1 cellular context compared by ENCODE assay signal in the genomic region with DNA sequence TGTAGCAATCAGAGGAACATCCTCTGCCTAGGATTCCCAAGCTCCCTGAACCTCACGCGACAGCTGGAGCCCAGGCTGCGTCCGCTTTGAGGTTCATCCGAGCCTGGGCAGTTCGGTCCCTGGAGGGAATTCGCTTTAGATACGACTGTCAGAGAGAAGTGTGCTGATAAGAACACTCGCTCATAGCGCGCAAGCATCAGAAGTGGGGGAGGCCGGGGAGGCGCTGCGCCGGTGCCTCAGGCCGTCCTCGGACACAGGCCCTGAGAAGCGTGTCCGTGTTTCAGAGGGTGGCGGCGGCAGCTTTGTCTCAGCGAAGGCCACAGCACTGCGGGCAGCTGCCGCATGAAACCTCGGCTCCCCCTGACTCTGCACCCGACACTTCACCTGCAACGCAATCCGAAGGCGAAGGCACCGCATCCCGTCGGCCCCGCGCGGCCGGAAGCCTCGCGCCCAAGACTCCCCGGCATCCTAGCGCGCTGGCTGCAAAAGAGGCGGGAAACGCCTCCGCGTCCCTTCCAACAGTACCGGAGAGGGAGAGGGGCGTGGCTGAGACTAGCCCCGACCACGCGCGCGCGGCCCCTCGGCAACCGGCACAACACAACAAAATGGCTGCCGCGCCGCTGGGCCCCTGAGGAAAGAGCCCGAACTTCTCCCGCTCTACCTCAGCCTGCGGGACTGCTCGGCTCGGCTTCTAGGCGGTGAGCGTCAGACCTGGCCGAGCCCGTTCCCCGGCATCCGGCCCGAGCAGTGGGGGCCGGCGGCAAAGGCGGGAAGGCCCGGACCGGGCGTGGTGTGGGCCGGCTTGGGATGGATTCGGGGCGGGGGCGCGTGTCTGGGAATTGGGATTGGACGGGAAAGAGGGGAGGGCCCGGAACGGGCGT.
TF ChIP-seq lines count a peak whose summit lies in the region.

A gene with protein sequence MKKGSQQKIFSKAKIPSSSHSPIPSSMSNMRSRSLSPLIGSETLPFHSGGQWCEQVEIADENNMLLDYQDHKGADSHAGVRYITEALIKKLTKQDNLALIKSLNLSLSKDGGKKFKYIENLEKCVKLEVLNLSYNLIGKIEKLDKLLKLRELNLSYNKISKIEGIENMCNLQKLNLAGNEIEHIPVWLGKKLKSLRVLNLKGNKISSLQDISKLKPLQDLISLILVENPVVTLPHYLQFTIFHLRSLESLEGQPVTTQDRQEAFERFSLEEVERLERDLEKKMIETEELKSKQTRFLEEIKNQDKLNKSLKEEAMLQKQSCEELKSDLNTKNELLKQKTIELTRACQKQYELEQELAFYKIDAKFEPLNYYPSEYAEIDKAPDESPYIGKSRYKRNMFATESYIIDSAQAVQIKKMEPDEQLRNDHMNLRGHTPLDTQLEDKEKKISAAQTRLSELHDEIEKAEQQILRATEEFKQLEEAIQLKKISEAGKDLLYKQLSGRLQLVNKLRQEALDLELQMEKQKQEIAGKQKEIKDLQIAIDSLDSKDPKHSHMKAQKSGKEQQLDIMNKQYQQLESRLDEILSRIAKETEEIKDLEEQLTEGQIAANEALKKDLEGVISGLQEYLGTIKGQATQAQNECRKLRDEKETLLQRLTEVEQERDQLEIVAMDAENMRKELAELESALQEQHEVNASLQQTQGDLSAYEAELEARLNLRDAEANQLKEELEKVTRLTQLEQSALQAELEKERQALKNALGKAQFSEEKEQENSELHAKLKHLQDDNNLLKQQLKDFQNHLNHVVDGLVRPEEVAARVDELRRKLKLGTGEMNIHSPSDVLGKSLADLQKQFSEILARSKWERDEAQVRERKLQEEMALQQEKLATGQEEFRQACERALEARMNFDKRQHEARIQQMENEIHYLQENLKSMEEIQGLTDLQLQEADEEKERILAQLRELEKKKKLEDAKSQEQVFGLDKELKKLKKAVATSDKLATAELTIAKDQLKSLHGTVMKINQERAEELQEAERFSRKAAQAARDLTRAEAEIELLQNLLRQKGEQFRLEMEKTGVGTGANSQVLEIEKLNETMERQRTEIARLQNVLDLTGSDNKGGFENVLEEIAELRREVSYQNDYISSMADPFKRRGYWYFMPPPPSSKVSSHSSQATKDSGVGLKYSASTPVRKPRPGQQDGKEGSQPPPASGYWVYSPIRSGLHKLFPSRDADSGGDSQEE (N-terminal part only) (plus strand): TSS at position 586 of the 881 bp plus-strand sequence. CDS start 13,372 bp downstream, outside the sequence.

TF ChIP-seq in HepG2, 621 proteins besides CTCF, POLR2A, EP300 and RAD21 (continued from another document and continues in another):
- TF ChIP-seq, protein P1, sequence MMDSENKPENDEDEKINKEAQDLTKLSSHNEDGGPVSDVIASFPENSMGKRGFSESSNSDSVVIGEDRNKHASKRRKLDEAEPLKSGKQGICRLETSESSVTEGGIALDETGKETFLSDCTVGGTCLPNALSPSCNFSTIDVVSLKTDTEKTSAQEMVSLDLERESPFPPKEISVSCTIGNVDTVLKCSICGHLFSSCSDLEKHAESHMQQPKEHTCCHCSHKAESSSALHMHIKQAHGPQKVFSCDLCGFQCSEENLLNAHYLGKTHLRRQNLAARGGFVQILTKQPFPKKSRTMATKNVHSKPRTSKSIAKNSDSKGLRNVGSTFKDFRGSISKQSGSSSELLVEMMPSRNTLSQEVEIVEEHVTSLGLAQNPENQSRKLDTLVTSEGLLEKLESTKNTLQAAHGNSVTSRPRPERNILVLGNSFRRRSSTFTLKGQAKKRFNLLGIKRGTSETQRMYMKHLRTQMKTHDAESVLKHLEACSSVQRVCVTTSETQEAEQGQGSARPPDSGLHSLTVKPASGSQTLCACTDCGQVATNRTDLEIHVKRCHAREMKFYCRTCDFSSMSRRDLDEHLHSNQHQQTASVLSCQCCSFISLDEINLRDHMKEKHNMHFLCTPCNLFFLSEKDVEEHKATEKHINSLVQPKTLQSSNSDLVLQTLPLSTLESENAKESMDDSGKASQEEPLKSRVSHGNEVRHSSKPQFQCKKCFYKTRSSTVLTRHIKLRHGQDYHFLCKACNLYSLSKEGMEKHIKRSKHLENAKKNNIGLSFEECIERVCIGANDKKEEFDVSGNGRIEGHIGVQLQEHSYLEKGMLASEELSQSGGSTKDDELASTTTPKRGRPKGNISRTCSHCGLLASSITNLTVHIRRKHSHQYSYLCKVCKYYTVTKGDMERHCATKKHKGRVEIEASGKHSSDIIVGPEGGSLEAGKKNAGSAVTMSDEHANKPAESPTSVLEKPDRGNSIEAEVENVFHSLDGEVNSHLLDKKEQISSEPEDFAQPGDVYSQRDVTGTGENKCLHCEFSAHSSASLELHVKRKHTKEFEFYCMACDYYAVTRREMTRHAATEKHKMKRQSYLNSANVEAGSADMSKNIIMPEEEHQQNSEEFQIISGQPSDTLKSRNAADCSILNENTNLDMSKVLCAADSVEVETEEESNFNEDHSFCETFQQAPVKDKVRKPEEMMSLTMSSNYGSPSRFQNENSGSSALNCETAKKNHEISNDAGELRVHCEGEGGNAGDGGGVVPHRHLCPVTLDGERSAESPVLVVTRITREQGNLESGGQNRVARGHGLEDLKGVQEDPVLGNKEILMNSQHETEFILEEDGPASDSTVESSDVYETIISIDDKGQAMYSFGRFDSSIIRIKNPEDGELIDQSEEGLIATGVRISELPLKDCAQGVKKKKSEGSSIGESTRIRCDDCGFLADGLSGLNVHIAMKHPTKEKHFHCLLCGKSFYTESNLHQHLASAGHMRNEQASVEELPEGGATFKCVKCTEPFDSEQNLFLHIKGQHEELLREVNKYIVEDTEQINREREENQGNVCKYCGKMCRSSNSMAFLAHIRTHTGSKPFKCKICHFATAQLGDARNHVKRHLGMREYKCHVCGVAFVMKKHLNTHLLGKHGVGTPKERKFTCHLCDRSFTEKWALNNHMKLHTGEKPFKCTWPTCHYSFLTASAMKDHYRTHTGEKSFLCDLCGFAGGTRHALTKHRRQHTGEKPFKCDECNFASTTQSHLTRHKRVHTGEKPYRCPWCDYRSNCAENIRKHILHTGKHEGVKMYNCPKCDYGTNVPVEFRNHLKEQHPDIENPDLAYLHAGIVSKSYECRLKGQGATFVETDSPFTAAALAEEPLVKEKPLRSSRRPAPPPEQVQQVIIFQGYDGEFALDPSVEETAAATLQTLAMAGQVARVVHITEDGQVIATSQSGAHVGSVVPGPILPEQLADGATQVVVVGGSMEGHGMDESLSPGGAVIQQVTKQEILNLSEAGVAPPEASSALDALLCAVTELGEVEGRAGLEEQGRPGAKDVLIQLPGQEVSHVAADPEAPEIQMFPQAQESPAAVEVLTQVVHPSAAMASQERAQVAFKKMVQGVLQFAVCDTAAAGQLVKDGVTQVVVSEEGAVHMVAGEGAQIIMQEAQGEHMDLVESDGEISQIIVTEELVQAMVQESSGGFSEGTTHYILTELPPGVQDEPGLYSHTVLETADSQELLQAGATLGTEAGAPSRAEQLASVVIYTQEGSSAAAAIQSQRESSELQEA (CRISPR knock-in tag; IDR thresholded peaks at IDR 0.05; ENCODE audit: not compliant biosample characterization): peak; percentile 96
- no peak for TF ChIP-seq ZNF660 (CRISPR knock-in tag; IDR thresholded peaks at IDR 0.05; ENCODE audit: borderline replicate concordance, low read depth)
- TF ChIP-seq, protein P2, sequence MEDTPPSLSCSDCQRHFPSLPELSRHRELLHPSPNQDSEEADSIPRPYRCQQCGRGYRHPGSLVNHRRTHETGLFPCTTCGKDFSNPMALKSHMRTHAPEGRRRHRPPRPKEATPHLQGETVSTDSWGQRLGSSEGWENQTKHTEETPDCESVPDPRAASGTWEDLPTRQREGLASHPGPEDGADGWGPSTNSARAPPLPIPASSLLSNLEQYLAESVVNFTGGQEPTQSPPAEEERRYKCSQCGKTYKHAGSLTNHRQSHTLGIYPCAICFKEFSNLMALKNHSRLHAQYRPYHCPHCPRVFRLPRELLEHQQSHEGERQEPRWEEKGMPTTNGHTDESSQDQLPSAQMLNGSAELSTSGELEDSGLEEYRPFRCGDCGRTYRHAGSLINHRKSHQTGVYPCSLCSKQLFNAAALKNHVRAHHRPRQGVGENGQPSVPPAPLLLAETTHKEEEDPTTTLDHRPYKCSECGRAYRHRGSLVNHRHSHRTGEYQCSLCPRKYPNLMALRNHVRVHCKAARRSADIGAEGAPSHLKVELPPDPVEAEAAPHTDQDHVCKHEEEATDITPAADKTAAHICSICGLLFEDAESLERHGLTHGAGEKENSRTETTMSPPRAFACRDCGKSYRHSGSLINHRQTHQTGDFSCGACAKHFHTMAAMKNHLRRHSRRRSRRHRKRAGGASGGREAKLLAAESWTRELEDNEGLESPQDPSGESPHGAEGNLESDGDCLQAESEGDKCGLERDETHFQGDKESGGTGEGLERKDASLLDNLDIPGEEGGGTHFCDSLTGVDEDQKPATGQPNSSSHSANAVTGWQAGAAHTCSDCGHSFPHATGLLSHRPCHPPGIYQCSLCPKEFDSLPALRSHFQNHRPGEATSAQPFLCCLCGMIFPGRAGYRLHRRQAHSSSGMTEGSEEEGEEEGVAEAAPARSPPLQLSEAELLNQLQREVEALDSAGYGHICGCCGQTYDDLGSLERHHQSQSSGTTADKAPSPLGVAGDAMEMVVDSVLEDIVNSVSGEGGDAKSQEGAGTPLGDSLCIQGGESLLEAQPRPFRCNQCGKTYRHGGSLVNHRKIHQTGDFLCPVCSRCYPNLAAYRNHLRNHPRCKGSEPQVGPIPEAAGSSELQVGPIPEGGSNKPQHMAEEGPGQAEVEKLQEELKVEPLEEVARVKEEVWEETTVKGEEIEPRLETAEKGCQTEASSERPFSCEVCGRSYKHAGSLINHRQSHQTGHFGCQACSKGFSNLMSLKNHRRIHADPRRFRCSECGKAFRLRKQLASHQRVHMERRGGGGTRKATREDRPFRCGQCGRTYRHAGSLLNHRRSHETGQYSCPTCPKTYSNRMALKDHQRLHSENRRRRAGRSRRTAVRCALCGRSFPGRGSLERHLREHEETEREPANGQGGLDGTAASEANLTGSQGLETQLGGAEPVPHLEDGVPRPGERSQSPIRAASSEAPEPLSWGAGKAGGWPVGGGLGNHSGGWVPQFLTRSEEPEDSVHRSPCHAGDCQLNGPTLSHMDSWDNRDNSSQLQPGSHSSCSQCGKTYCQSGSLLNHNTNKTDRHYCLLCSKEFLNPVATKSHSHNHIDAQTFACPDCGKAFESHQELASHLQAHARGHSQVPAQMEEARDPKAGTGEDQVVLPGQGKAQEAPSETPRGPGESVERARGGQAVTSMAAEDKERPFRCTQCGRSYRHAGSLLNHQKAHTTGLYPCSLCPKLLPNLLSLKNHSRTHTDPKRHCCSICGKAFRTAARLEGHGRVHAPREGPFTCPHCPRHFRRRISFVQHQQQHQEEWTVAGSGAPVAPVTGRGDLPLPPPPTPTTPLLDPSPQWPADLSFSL (CRISPR knock-in tag; IDR thresholded peaks at IDR 0.05): peak; percentile 12; the same call in 1 of the 2 replicates
- TF ChIP-seq TP53 (CRISPR knock-in tag; conservative IDR thresholded peaks at IDR 0.05): no peak
- TF ChIP-seq ZNF709 (CRISPR knock-in tag; IDR thresholded peaks at IDR 0.05): peak; percentile 95; the same call in 1 of the 2 replicates
- TF ChIP-seq GTF3A (CRISPR knock-in tag; conservative IDR thresholded peaks at IDR 0.05): no peak
- TF ChIP-seq, protein P3, sequence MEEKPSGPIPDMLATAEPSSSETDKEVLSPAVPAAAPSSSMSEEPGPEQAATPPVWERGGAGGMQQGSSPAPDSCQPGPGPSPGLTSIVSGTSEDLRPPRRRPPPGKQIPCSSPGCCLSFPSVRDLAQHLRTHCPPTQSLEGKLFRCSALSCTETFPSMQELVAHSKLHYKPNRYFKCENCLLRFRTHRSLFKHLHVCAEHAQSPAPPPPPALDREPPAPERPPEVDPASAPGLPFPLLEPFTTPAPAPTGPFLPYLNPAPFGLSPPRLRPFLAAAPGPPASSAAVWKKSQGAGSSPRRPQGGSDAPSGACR (CRISPR knock-in tag; IDR thresholded peaks at IDR 0.05): peak; percentile 57; the same call in 1 of the 2 replicates
- peak; percentile 97 for TF ChIP-seq HIVEP1 (CRISPR knock-in tag; IDR thresholded peaks at IDR 0.05)
- TF ChIP-seq ZNF251 (CRISPR knock-in tag; IDR thresholded peaks at IDR 0.05): no peak
- TF ChIP-seq, protein P4, sequence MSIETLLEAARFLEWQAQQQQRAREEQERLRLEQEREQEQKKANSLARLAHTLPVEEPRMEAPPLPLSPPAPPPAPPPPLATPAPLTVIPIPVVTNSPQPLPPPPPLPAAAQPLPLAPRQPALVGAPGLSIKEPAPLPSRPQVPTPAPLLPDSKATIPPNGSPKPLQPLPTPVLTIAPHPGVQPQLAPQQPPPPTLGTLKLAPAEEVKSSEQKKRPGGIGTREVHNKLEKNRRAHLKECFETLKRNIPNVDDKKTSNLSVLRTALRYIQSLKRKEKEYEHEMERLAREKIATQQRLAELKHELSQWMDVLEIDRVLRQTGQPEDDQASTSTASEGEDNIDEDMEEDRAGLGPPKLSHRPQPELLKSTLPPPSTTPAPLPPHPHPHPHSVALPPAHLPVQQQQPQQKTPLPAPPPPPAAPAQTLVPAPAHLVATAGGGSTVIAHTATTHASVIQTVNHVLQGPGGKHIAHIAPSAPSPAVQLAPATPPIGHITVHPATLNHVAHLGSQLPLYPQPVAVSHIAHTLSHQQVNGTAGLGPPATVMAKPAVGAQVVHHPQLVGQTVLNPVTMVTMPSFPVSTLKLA (IDR thresholded peaks at IDR 0.05): peak; percentile 51; the same call in 1 of the 2 replicates
- TF ChIP-seq, protein P5, sequence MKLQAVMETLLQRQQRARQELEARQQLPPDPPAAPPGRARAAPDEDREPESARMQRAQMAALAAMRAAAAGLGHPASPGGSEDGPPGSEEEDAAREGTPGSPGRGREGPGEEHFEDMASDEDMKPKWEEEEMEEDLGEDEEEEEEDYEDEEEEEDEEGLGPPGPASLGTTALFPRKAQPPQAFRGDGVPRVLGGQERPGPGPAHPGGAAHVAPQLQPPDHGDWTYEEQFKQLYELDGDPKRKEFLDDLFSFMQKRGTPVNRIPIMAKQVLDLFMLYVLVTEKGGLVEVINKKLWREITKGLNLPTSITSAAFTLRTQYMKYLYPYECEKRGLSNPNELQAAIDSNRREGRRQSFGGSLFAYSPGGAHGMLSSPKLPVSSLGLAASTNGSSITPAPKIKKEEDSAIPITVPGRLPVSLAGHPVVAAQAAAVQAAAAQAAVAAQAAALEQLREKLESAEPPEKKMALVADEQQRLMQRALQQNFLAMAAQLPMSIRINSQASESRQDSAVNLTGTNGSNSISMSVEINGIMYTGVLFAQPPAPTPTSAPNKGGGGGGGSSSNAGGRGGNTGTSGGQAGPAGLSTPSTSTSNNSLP (IDR thresholded peaks at IDR 0.05; ENCODE audit: low read depth, low read length): no peak
- TF ChIP-seq FOSL1 (CRISPR knock-in tag; IDR thresholded peaks at IDR 0.05; ENCODE audit: borderline replicate concordance): no peak
- TF ChIP-seq, protein P6, sequence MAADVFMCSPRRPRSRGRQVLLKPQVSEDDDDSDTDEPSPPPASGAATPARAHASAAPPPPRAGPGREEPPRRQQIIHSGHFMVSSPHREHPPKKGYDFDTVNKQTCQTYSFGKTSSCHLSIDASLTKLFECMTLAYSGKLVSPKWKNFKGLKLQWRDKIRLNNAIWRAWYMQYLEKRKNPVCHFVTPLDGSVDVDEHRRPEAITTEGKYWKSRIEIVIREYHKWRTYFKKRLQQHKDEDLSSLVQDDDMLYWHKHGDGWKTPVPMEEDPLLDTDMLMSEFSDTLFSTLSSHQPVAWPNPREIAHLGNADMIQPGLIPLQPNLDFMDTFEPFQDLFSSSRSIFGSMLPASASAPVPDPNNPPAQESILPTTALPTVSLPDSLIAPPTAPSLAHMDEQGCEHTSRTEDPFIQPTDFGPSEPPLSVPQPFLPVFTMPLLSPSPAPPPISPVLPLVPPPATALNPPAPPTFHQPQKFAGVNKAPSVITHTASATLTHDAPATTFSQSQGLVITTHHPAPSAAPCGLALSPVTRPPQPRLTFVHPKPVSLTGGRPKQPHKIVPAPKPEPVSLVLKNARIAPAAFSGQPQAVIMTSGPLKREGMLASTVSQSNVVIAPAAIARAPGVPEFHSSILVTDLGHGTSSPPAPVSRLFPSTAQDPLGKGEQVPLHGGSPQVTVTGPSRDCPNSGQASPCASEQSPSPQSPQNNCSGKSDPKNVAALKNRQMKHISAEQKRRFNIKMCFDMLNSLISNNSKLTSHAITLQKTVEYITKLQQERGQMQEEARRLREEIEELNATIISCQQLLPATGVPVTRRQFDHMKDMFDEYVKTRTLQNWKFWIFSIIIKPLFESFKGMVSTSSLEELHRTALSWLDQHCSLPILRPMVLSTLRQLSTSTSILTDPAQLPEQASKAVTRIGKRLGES (CRISPR knock-in tag; IDR thresholded peaks at IDR 0.05; ENCODE audit: borderline replicate concordance): peak; percentile 78; the same call in 1 of the 2 replicates
- peak; percentile 76 for TF ChIP-seq ZNF777 (CRISPR knock-in tag; IDR thresholded peaks at IDR 0.05)
